Comparison of ENCODE assay signal across 7 cellular contexts in the genomic region with DNA sequence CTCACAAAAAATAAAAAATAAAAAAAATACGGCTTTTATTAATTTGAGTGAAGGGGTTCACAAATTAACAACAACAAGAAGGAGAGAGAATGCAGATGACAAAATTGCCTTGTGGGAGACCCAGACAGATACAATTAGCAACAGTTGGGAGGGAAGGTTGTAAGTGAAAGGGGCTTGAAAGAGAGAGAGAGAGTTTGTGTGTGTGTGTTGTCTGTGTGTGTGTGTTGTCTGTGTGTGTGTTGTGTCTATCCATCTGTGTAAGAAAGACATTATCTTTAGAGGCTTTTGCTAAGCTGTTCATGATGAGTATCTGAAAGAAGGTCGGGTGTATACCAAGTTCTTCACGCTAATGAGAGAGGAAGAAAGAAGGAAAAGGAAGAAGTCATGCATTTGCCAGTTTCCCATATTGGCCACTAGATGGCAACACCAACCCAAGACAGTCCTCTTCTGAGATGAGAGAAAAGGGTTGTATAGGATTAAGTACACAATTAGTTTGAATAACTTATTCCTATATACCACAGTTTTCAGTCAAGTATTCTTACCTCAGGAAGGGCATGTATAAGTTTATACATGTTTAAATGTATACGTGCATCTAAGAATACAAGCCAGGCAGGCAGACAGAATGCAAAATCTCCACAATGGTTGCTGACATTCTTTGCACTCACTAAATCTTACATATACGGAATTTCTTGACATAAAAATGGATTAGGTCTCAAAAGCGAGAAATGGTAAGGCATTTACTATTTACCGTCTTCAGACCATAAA.
A peak's percentile ranks its signal among the peaks of the same experiment; 100 is the strongest.
DNase-seq lines count a peak whose midpoint lies in the region; ATAC-seq and TF ChIP-seq lines count a peak whose summit lies in the region.

No MANE protein-coding gene starts in this region.

- H3K4me1 ChIP-seq in gastrocnemius medialis = peaks cover 0 to 5% of the 10 kb centered on the region in 2 donors

- peak; percentile 60 to 91 (median 76) for TF ChIP-seq CTCF in gastrocnemius medialis (IDR thresholded peaks at IDR 0.05 in 4 of 5, conservative IDR thresholded peaks at IDR 0.05 in 1 of 5)

- DNase-seq in ELR (ENCODE audit: low read depth) (peak; percentile 78), HS-5 (ENCODE audit: low read depth) (peak; percentile 56), OCI-M1 (lab: John Stamatoyannopoulos, UW) (peak; percentile 93), astrocyte of the hippocampus (ENCODE audit: low read depth, low spot score) (peak; percentile 76), hepatic stellate cell (ENCODE audit: low spot score) (peak; percentile 47), gastrocnemius medialis (no peak)

- in situ Hi-C loops in gastrocnemius medialis (cut with MboI; ENCODE audit: low sequenced_read_pairs in 4 of 4) = loop anchor here in 3 of 4 donors (10.0 to 25.0 kb wide), 3 partner anchors 173 to 373 kb away; a partner anchor contains a TSS

- intact Hi-C loops in gastrocnemius medialis (cut with DNase I; ENCODE audit: low total_unique reads) = loop anchor here (2.0 to 10.0 kb wide), 3 partner anchors 65 to 367 kb away; no protein-coding TSS in a partner anchor

- H3K36me3 ChIP-seq in gastrocnemius medialis = no peaks in the 10 kb centered on the region

- H3K4me3 ChIP-seq in gastrocnemius medialis = peak overlapping the region; percentile 36 to 57 (median 54)

- no peaks in the 10 kb centered on the region for H3K9me3 ChIP-seq in gastrocnemius medialis

- no peaks in the 10 kb centered on the region for H3K27me3 ChIP-seq in gastrocnemius medialis

- TF ChIP-seq POLR2A in gastrocnemius medialis (IDR thresholded peaks at IDR 0.05) = no peak

- ATAC-seq in GM21367 (IDR thresholded peaks at IDR 0.05; ENCODE audit: unreplicated experiment) (peak; percentile 73), gastrocnemius medialis (peak; percentile 80 to 92)

- peak overlapping the region; percentile 30 to 61 (median 44) for H3K27ac ChIP-seq in gastrocnemius medialis

Comparison
In these comparisons a context has a peak if more than half of its experiments do, and no peak if none do; other contexts are left out.
1. DNase-seq: peak in ELR (single experiment), HS-5 (single experiment), OCI-M1 (single experiment), astrocyte of the hippocampus (single experiment) and hepatic stellate cell (single experiment); none in gastrocnemius medialis (0 of 2).